ENCODE assay signal across 8 cellular contexts in genomic region chr12:32365473-32366064, GRCh38. TPM values are rescaled to one million over a fixed set of nuclear protein-coding genes. Genes with fewer than 3 reads are reported as not detected.
DNase-seq lines count a peak whose midpoint lies in the region; ATAC-seq, FAIRE-seq and TF ChIP-seq lines count a peak whose summit lies in the region.

No MANE protein-coding gene starts in this region.

- no peaks in the 10 kb centered on the region for H3K4me1 ChIP-seq in DOHH2 (ENCODE audit: control insufficient read depth, low read length)
- peaks cover 3 to 9% of the 10 kb centered on the region in 2 donors for H3K4me1 ChIP-seq in kidney (ENCODE audit: control insufficient read depth in 1 of 2, insufficient read depth in 1 of 2, low read depth in 1 of 2, low read length in 2 of 2)

- intact Hi-C loops in kidney (cut with DNase I) = loop anchor here (10.0 kb wide), 1 partner anchor 299 kb away; no protein-coding TSS in a partner anchor

- no peak for ATAC-seq in HG03280 (IDR thresholded peaks at IDR 0.05; ENCODE audit: unreplicated experiment)

- H3K4me3 ChIP-seq in DOHH2 (ENCODE audit: low read length) = no peak overlapping the region
- no peak overlapping the region for H3K4me3 ChIP-seq in bronchial epithelial cell (ENCODE audit: low read depth, low read length)
- H3K4me3 ChIP-seq in kidney (ENCODE audit: low read length in 2 of 2) = no peak overlapping the region

- H3K9me2 ChIP-seq in DOHH2 (replicated peaks; ENCODE audit: control insufficient read depth, low read length) = no peaks in the 10 kb centered on the region

- peak; percentile 81 for TF ChIP-seq CTCF in DOHH2 (IDR thresholded peaks at IDR 0.05; ENCODE audit: low read depth, low read length, poor library complexity, severe bottlenecking)
- peak; percentile 62 for TF ChIP-seq CTCF in bronchial epithelial cell (IDR thresholded peaks at IDR 0.05; ENCODE audit: insufficient read depth, low read length, severe bottlenecking)
- TF ChIP-seq CTCF in kidney (IDR thresholded peaks at IDR 0.05; ENCODE audit: borderline replicate concordance, extremely low read depth, insufficient read depth) = peak; percentile 83

- no peaks in the 10 kb centered on the region for H3K36me3 ChIP-seq in DOHH2 (ENCODE audit: control insufficient read depth, low read length)
- no peaks in the 10 kb centered on the region for H3K36me3 ChIP-seq in bronchial epithelial cell (ENCODE audit: control insufficient read depth, insufficient read depth, low read length)
- H3K36me3 ChIP-seq in kidney (ENCODE audit: control insufficient read depth in 1 of 2, insufficient read depth in 2 of 2, low read length in 2 of 2) = no peaks in the 10 kb centered on the region

- no peak overlapping the region for H3K4me2 ChIP-seq in DOHH2 (ENCODE audit: low read length)

- no peak overlapping the region for H3K9ac ChIP-seq in kidney (ENCODE audit: low read length in 2 of 2)

- no peaks in the 10 kb centered on the region for H4K20me1 ChIP-seq in DOHH2 (ENCODE audit: control insufficient read depth, insufficient read depth, low read depth, low read length)

- no peaks in the 10 kb centered on the region for H3K9me3 ChIP-seq in DOHH2 (ENCODE audit: control insufficient read depth, insufficient read depth, low read length)
- H3K9me3 ChIP-seq in kidney (ENCODE audit: control insufficient read depth in 1 of 2, low read length in 2 of 2) = no peaks in the 10 kb centered on the region

- H3K27ac ChIP-seq in DOHH2 (ENCODE audit: low read depth, low read length) = no peak overlapping the region
- H3K27ac ChIP-seq in kidney (ENCODE audit: low read depth in 2 of 2, low read length in 2 of 2) = no peak overlapping the region

- FAIRE-seq in H54 (lab: Jason Lieb, UNC) (peak; percentile 86), bronchial epithelial cell (lab: Jason Lieb, UNC) (no peak), kidney (lab: Jason Lieb, UNC) (peak; percentile 71)

- no peak for TF ChIP-seq POLR2A in H54 (IDR thresholded peaks at IDR 0.05; ENCODE audit: low read depth, low read length)

- H3K27me3 ChIP-seq in DOHH2 (ENCODE audit: control insufficient read depth, low read length) = no peaks in the 10 kb centered on the region
- no peaks in the 10 kb centered on the region for H3K27me3 ChIP-seq in bronchial epithelial cell (ENCODE audit: control insufficient read depth, insufficient read depth, low read length)

- DNase-seq in H54 (ENCODE audit: insufficient read length, low spot score) = peak; percentile 26
- peak; percentile 53 to 87 (median 62) for DNase-seq in NCI-H1417 (lab: John Stamatoyannopoulos, UW)
- peak; percentile 3 for DNase-seq in SKM-1 (lab: John Stamatoyannopoulos, UW; ENCODE audit: unreplicated experiment)
- peak; percentile 71 for DNase-seq in bronchial epithelial cell (ENCODE audit: low read depth)
- no peak for DNase-seq in kidney
- DNase-seq in stimulated activated CD4-positive, alpha-beta T cell treated with anti-CD3 and anti-CD28 coated beads, TNF-alpha, amount 100 ng/mL, for 48 hours (ENCODE audit: low read depth in 3 of 3) = peak in 2 of 3 donors; percentile 9 to 11

- no peaks in the 10 kb centered on the region for H3K79me2 ChIP-seq in DOHH2 (ENCODE audit: control insufficient read depth, low read length)

- H3F3A ChIP-seq in DOHH2 (ENCODE audit: control insufficient read depth, insufficient read depth) = no peaks in the 10 kb centered on the region

RNA-seq across cellular contexts. Expression of gene FGD4, which starts 33.8 kb away (rescaled TPM):
- total RNA-seq in bronchial epithelial cell = 22.9 and 24.8 TPM in 2 replicates
- total RNA-seq in kidney = 55.5 TPM
- polyA plus RNA-seq in kidney (ENCODE audit: insufficient read depth, low read depth, low replicate concordance) = 4.9 TPM
